1 cellular context compared by ENCODE assay signal in genomic region chr10:26843736-26844135, GRCh38.
TF ChIP-seq lines count a peak whose summit lies in the region.

No MANE protein-coding gene starts in this region.

TF ChIP-seq in GM23338, 12 proteins besides CTCF, POLR2A, EP300 and RAD21:
- TF ChIP-seq EZH2 (IDR thresholded peaks at IDR 0.05; ENCODE audit: low read depth, unreplicated experiment) = no peak
- no peak for TF ChIP-seq ZNF462 (CRISPR knock-in tag; IDR thresholded peaks at IDR 0.05)
- no peak for TF ChIP-seq NANOG (IDR thresholded peaks at IDR 0.05; ENCODE audit: borderline replicate concordance)
- TF ChIP-seq CREB1 (CRISPR knock-in tag; IDR thresholded peaks at IDR 0.05; ENCODE audit: low read depth) = no peak
- TF ChIP-seq STAT1 (IDR thresholded peaks at IDR 0.05; ENCODE audit: unreplicated experiment) = no peak
- TF ChIP-seq ETS1 (IDR thresholded peaks at IDR 0.05) = no peak
- TF ChIP-seq POLR2AphosphoS5 (IDR thresholded peaks at IDR 0.05; ENCODE audit: low read depth) = no peak
TF ChIP-seq in GM23338: peak in this region for 0.
